In the genomic region with DNA sequence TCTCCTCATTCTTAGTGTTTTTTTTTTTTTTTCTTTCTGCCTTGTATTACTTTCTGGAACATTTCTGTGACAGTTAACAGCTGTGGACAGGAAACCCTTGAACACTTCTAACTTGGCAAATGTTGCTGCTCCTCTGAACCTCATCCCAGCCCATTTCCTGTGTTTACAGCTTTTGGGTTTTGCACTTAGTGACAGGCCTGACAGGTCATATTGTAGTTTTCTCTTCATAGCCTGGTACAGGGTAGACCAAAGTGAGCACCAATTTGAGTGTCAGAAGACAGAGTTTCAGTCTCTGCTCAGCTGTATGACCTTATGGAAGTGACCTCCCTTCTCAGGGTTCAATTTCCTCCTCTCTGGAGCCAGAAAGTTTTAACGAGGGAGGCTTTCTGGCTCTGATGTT, we compare ENCODE assay signal across 9 cellular contexts.
DNase-seq lines count a peak whose midpoint lies in the region; ATAC-seq lines count a peak whose summit lies in the region.
"Had no signal": no experiment of that assay in that cellular context is flagged by ENCODE, and none has a peak within 500 bp of the region (broad histone marks: within the 10 kb centered on the region; RNA-seq: fewer than 3 reads in every experiment).

No MANE protein-coding gene starts in this region.

- POLR2A ChIA-PET in CD4-positive, alpha-beta memory T cell (lab: Charles Lee; ENCODE audit: partially characterized antibody), result interaction anchor here (0.5 to 13.1 kb wide), 22 partner anchors 9 to 145 kb away, joined by 3 to 229 read pairs (median 4); a partner anchor contains a TSS

- peak overlapping the region; percentile 89 to 98 (median 94) for H3K27ac Mint-ChIP-seq in CD4-positive, alpha-beta memory T cell
- H3K27ac Mint-ChIP-seq in stimulated activated naive CD8-positive, alpha-beta T cell treated with anti-CD3 and anti-CD28 coated beads, Interleukin-15, Interleukin-2, amounts not matched to agents 100 ng/mL and 50 ng/mL, for 24 hours, result peak overlapping the region; percentile 90

- H3K4me3 Mint-ChIP-seq in CD4-positive, alpha-beta memory T cell, result peak overlapping the region; percentile 72 to 86 (median 80)
- peak overlapping the region; percentile 38 for H3K4me3 Mint-ChIP-seq in stimulated activated naive CD8-positive, alpha-beta T cell treated with anti-CD3 and anti-CD28 coated beads, Interleukin-15, Interleukin-2, amounts not matched to agents 100 ng/mL and 50 ng/mL, for 24 hours

- no peaks in the 10 kb centered on the region for H3K27me3 ChIP-seq in CD4-positive, alpha-beta memory T cell (ENCODE audit: insufficient read depth, low read length)
- H3K27me3 ChIP-seq in right cardiac atrium (ENCODE audit: control insufficient read depth, insufficient read depth), result no peaks in the 10 kb centered on the region

- intact Hi-C loops in CD4-positive, alpha-beta memory T cell (cut with micrococcal nuclease), result loop anchor here (1.0 to 10.0 kb wide), 4 partner anchors 26 to 93 kb away; no protein-coding TSS in a partner anchor
- intact Hi-C loops in right cardiac atrium (cut with DNase I), result loop anchor here in 2 of 4 donors (10.0 kb wide), 2 partner anchors 92 to 128 kb away; a partner anchor contains a TSS

- peak overlapping the region; percentile 68 for H3K27ac ChIP-seq in CD4-positive, alpha-beta memory T cell (ENCODE audit: low read depth, low read length)
- peak overlapping the region; percentile 81 for H3K27ac ChIP-seq in right cardiac atrium (ENCODE audit: low read length)
- H3K27ac ChIP-seq: HL-60 had no signal

- H3K9me3 Mint-ChIP-seq in CD4-positive, alpha-beta memory T cell, result no peaks in the 10 kb centered on the region
- no peaks in the 10 kb centered on the region for H3K9me3 Mint-ChIP-seq in stimulated activated naive CD8-positive, alpha-beta T cell treated with anti-CD3 and anti-CD28 coated beads, Interleukin-15, Interleukin-2, amounts not matched to agents 100 ng/mL and 50 ng/mL, for 24 hours

- ATAC-seq in GM19438 (IDR thresholded peaks at IDR 0.05; ENCODE audit: low read depth, unreplicated experiment) (peak; percentile 78), HG03558 (IDR thresholded peaks at IDR 0.05; ENCODE audit: extremely low read depth, unreplicated experiment) (peak; percentile 49), right cardiac atrium (peak; percentile 86 to 90)

- CTCF ChIA-PET in CD4-positive, alpha-beta memory T cell (lab: Charles Lee; ENCODE audit: partially characterized antibody), result interaction anchor here (0.9 to 8.3 kb wide), 9 partner anchors 12 to 122 kb away, joined by 3 to 179 read pairs (median 12); a partner anchor contains a TSS

- no peaks in the 10 kb centered on the region for H3K27me3 Mint-ChIP-seq in CD4-positive, alpha-beta memory T cell
- no peaks in the 10 kb centered on the region for H3K27me3 Mint-ChIP-seq in stimulated activated naive CD8-positive, alpha-beta T cell treated with anti-CD3 and anti-CD28 coated beads, Interleukin-15, Interleukin-2, amounts not matched to agents 100 ng/mL and 50 ng/mL, for 24 hours

- peaks cover 6 to 20% of the 10 kb centered on the region in 2 donors for H3K36me3 Mint-ChIP-seq in CD4-positive, alpha-beta memory T cell
- peaks cover 34% of the 10 kb centered on the region for H3K36me3 Mint-ChIP-seq in stimulated activated naive CD8-positive, alpha-beta T cell treated with anti-CD3 and anti-CD28 coated beads, Interleukin-15, Interleukin-2, amounts not matched to agents 100 ng/mL and 50 ng/mL, for 24 hours (ENCODE audit: low read depth)

- H3K9me3 ChIP-seq in CD4-positive, alpha-beta memory T cell (ENCODE audit: control insufficient read depth in 1 of 2, low read length in 2 of 2), result no peaks in the 10 kb centered on the region
- H3K9me3 ChIP-seq in right cardiac atrium (ENCODE audit: control insufficient read depth, low read length), result no peaks in the 10 kb centered on the region

- H3K4me3 ChIP-seq in CD4-positive, alpha-beta memory T cell (ENCODE audit: low read length in 2 of 2), result peak overlapping the region; percentile 19 to 45
- no peak overlapping the region for H3K4me3 ChIP-seq in right cardiac atrium (ENCODE audit: low read length)

- 0% methylated on average over 1 of the region's 1 CpG for WGBS in right cardiac atrium

- peaks cover 86 to 97% (median 92%) of the 10 kb centered on the region in 4 donors for H3K4me1 Mint-ChIP-seq in CD4-positive, alpha-beta memory T cell
- peaks cover 96% of the 10 kb centered on the region for H3K4me1 Mint-ChIP-seq in stimulated activated naive CD8-positive, alpha-beta T cell treated with anti-CD3 and anti-CD28 coated beads, Interleukin-15, Interleukin-2, amounts not matched to agents 100 ng/mL and 50 ng/mL, for 24 hours (ENCODE audit: low read depth)

- peak; percentile 72 to 81 (median 77) for DNase-seq in CD4-positive, alpha-beta memory T cell
- peak; percentile 24 for DNase-seq in activated CD8-positive, alpha-beta memory T cell treated with anti-CD3 and anti-CD28 coated beads, Interleukin-2, amount 50 U/mL, for 4 hours
- DNase-seq in right cardiac atrium (peak in 1 of 3 donors; percentile 41), cortex of kidney (lab: John Stamatoyannopoulos, UW) (no peak), ACHN (no peak)

- in situ Hi-C loops in ACHN (cut with HindIII; ENCODE audit: low pct_ligation_motif_present, low pct_unique_long_range_greater_than_20kb, low sequenced_read_pairs), result no loop called here

- H3K4me1 ChIP-seq in CD4-positive, alpha-beta memory T cell (ENCODE audit: insufficient read depth, low read length), result peaks cover 99% of the 10 kb centered on the region
- peaks cover 19% of the 10 kb centered on the region for H3K4me1 ChIP-seq in right cardiac atrium (ENCODE audit: control insufficient read depth, insufficient read depth, low read length)

- H3K36me3 ChIP-seq in CD4-positive, alpha-beta memory T cell (ENCODE audit: insufficient read depth, low read length), result no peaks in the 10 kb centered on the region

Comparison
In these comparisons a context has a peak if more than half of its experiments do, and no peak if none do; other contexts are left out.
1. DNase-seq: peak in CD4-positive, alpha-beta memory T cell (5 of 5) and activated CD8-positive, alpha-beta memory T cell treated with anti-CD3 and anti-CD28 coated beads, Interleukin-2, amount 50 U/mL, for 4 hours (single experiment); none in cortex of kidney (single experiment) and ACHN (single experiment).
2. Peak in every context shown above with its lines, with median percentiles within 50 percentile points of each other: ATAC-seq.